ENCODE assay signal across 8 cellular contexts in the genomic region with DNA sequence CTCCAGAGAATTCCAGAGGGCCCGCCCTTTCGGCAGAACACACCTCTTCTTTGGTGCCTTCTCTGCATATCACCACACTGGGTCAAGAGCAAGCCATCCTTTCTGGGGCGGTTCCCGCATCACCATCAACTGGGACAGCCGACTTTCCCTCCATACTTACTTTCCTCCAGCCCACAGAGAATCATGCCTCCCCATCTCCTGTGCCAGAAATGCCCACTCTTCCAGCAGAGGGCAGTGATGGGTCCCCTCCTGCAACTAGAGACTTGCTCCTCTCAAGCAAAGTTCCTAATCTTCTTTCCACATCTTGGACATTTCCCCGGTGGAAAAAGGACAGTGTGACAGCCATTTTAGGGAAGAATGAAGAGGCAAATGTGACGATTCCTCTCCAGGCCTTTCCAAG.
DNase-seq lines count a peak whose midpoint lies in the region; ATAC-seq and TF ChIP-seq lines count a peak whose summit lies in the region.

No MANE protein-coding gene starts in this region.

- intact Hi-C loops in transverse colon (cut with DNase I; ENCODE audit: low total_unique reads) = no loop called here

- no peak for TF ChIP-seq EP300 in transverse colon (IDR thresholded peaks at IDR 0.05; ENCODE audit: low read depth)

- no peak for TF ChIP-seq POLR2A in transverse colon (IDR thresholded peaks at IDR 0.05)

- no peaks in the 10 kb centered on the region for H3K9me3 Mint-ChIP-seq in endodermal cell

- no peak for ATAC-seq in HG03460 (IDR thresholded peaks at IDR 0.05; ENCODE audit: unreplicated experiment)
- no peak for ATAC-seq in HG02973 (IDR thresholded peaks at IDR 0.05; ENCODE audit: unreplicated experiment)

- H3K36me3 ChIP-seq in endodermal cell (ENCODE audit: control insufficient read depth, insufficient read depth, low read length) (no peaks in the 10 kb centered on the region), transverse colon (no peaks in the 10 kb centered on the region)

- 82 to 86% methylated on average over 7 of the region's 7 CpGs for WGBS in endodermal cell (ENCODE audit: insufficient coverage in 1 of 2, insufficient read length in 1 of 2), 2 experiments
- 55 to 83% methylated on average over 2 to 7 of the region's 7 CpGs for WGBS in transverse colon (ENCODE audit: low coverage in 1 of 2), 2 donors

- H3K9me3 ChIP-seq in endodermal cell (ENCODE audit: control insufficient read depth, low read length) (no peaks in the 10 kb centered on the region), transverse colon (no peaks in the 10 kb centered on the region)

- no peaks in the 10 kb centered on the region for H3K4me1 Mint-ChIP-seq in endodermal cell

- no peak overlapping the region for H3K9ac ChIP-seq in endodermal cell (ENCODE audit: extremely low read depth, low read length, poor library complexity, severe bottlenecking)

- H3K4me3 ChIP-seq in endodermal cell (ENCODE audit: low read length) (no peak overlapping the region), transverse colon (no peak overlapping the region)

- no peaks in the 10 kb centered on the region for H3K4me1 ChIP-seq in endodermal cell (ENCODE audit: control insufficient read depth, insufficient read depth, low read length)
- H3K4me1 ChIP-seq in transverse colon = no peaks in the 10 kb centered on the region

- H3K36me3 Mint-ChIP-seq in endodermal cell (ENCODE audit: low read depth) = no peaks in the 10 kb centered on the region

- peak; percentile 55 for DNase-seq in ELR (ENCODE audit: low read depth)
- peak; percentile 79 for DNase-seq in HT-29 (ENCODE audit: low spot score)
- DNase-seq in endodermal cell = peak; percentile 91
- peak; percentile 38 for DNase-seq in midbrain (lab: John Stamatoyannopoulos, UW)
- peak; percentile 44 for DNase-seq in transverse colon

- no peak overlapping the region for H3K27ac Mint-ChIP-seq in endodermal cell

- peaks cover 13% of the 10 kb centered on the region for H3K27me3 Mint-ChIP-seq in endodermal cell (ENCODE audit: insufficient read depth)

- H3K4me3 Mint-ChIP-seq in endodermal cell = no peak overlapping the region

- TF ChIP-seq CTCF in VCaP (conservative IDR thresholded peaks at IDR 0.05) = peak; percentile 75
- peak; percentile 85 for TF ChIP-seq CTCF in endodermal cell (conservative IDR thresholded peaks at IDR 0.05)
- TF ChIP-seq CTCF in transverse colon (IDR thresholded peaks at IDR 0.05) = peak; percentile 44 to 54 (median 52)

- H3K27ac ChIP-seq in VCaP = no peak overlapping the region
- no peak overlapping the region for H3K27ac ChIP-seq in endodermal cell (ENCODE audit: low read depth, low read length)
- H3K27ac ChIP-seq in transverse colon = no peak overlapping the region

- in situ Hi-C loops in transverse colon (cut with MboI; ENCODE audit: low pct_ligation_motif_present in 1 of 4, low pct_unique_long_range_greater_than_20kb in 1 of 4, low sequenced_read_pairs in 3 of 4) = no loop called here

- peaks cover 9% of the 10 kb centered on the region for H3K27me3 ChIP-seq in endodermal cell (ENCODE audit: control insufficient read depth, insufficient read depth, low read length, poor library complexity, severe bottlenecking)
- peaks cover 13% of the 10 kb centered on the region for H3K27me3 ChIP-seq in transverse colon

Comparison
In these comparisons a context has a peak if more than half of its experiments do, and no peak if none do; other contexts are left out.
1. DNase-seq: peak in every context shown above with its lines; median percentile 91 in endodermal cell; 79 in HT-29; 55 in ELR; 44 in transverse colon; 38 in midbrain.